In genomic region chr22:28927526-28928089, GRCh38 we compare ENCODE assay signal across 25 cellular contexts. TPM values are rescaled to one million over a fixed set of nuclear protein-coding genes. Genes with fewer than 3 reads are reported as not detected.
DNase-seq lines count a peak whose midpoint lies in the region; ATAC-seq, FAIRE-seq and TF ChIP-seq lines count a peak whose summit lies in the region.
"Had no signal": no experiment of that assay in that cellular context is flagged by ENCODE, and none has a peak within 500 bp of the region (broad histone marks: within the 10 kb centered on the region; RNA-seq: fewer than 3 reads in every experiment).

No MANE protein-coding gene starts in this region.

- no peak overlapping the region for H3K9ac ChIP-seq in K562 (ENCODE audit: insufficient read depth in 1 of 2, low read depth in 2 of 2, low read length in 2 of 2)
- H3K9ac ChIP-seq in neural progenitor cell: no peak overlapping the region
- H3K9ac ChIP-seq: BLaER1 treated with 17β-estradiol and CSF1 and Interleukin-3, amounts not matched to agents 10 nM and 100 nM had no signal

- TF ChIP-seq POLR2A in K562 (conservative IDR thresholded peaks at IDR 0.05) (no peak), spleen (IDR thresholded peaks at IDR 0.05) (no peak)

- peaks cover 9% of the 10 kb centered on the region; the same call in 1 of the 2 replicates for H4K20me1 ChIP-seq in K562 (replicated peaks; ENCODE audit: control insufficient read depth, insufficient read depth, low read length)
- peaks cover 39% of the 10 kb centered on the region for H4K20me1 ChIP-seq in neural progenitor cell (ENCODE audit: low read depth)

- no peak overlapping the region for H3K4me3 ChIP-seq in K562
- no peak overlapping the region for H3K4me3 ChIP-seq in neural progenitor cell
- H3K4me3 ChIP-seq in spleen: no peak overlapping the region
- H3K4me3 ChIP-seq: BLaER1 treated with 17β-estradiol and CSF1 and Interleukin-3, amounts not matched to agents 10 nM and 100 nM had no signal

- POLR2A ChIA-PET in K562 (lab: Yijun Ruan, JAX): interaction anchor here (0.9 to 1.2 kb wide), 2 partner anchors 10 to 16 kb away, joined by 4 to 11 read pairs; no protein-coding TSS in a partner anchor

- H3K9me3 ChIP-seq in K562 (replicated peaks; ENCODE audit: control insufficient read depth, insufficient read depth, low read depth, low read length) (no peaks in the 10 kb centered on the region), neural progenitor cell (ENCODE audit: low read depth) (no peaks in the 10 kb centered on the region), spleen (no peaks in the 10 kb centered on the region)
- H3K9me3 ChIP-seq: BLaER1 treated with 17β-estradiol and CSF1 and Interleukin-3, amounts not matched to agents 10 nM and 100 nM had no signal

- H3K36me3 Mint-ChIP-seq in neural progenitor cell (peaks cover 33% of the 10 kb centered on the region), nephron progenitor cell (ENCODE audit: low read depth) (no peaks in the 10 kb centered on the region)
- H3K36me3 Mint-ChIP-seq: CD8-positive, alpha-beta T cell had no signal

- DNase-seq in NCI-H526 treated with DMSO at 0.1 percent for 48 hours (lab: John Stamatoyannopoulos, UW): peak; percentile 12
- no peak for DNase-seq in NCI-H526 (lab: John Stamatoyannopoulos, UW)
- peak; percentile 78 for DNase-seq in OCI-M1 (lab: John Stamatoyannopoulos, UW)
- peak; percentile 12 to 29 (median 21) for DNase-seq in K562 (ENCODE audit: extremely low read depth in 1 of 4, low spot score in 3 of 4)
- no peak for DNase-seq in neural progenitor cell (ENCODE audit: low spot score)
- DNase-seq in spleen: no peak
- no peak for DNase-seq in left cardiac atrium
- DNase-seq in nephron progenitor cell: no peak
- DNase-seq: Calu3; CD8-positive, alpha-beta T cell; DMS153; GOT3; MM.1S; NCI-H1092; NCI-H1436; NCI-H187 treated with DMSO at 0.1 percent for 48 hours; NCI-H2107; NCI-H2227 treated with DMSO at 0.1 percent for 48 hours; NCI-H510A treated with DMSO at 0.1 percent for 48 hours; NCI-H82; PC-3; Right ventricle myocardium superior had no signal

- 0% methylated on average over 2 of the region's 2 CpGs for WGBS in K562 (ENCODE audit: insufficient coverage, low coverage, missing lambda C conversion rate)
- 58 to 82% (median 69%) methylated on average over 2 of the region's 2 CpGs for WGBS in spleen, 5 donors

- peaks cover 18% of the 10 kb centered on the region for H3F3A ChIP-seq in neural progenitor cell (ENCODE audit: low read depth)

- H3K9me1 ChIP-seq in K562 (ENCODE audit: control insufficient read depth, insufficient read depth, low read length): peaks cover 6% of the 10 kb centered on the region

- CTCF ChIA-PET in K562 (lab: Yijun Ruan, JAX; ENCODE audit: low intra/inter-chr PET ratio): interaction anchor here (0.6 kb wide), 1 partner anchor 70 kb away, joined by 3 read pairs; no protein-coding TSS in a partner anchor

- TF ChIP-seq CTCF in K562 (IDR thresholded peaks at IDR 0.05 in 2 of 3, conservative IDR thresholded peaks at IDR 0.05 in 1 of 3; ENCODE audit: insufficient read depth in 2 of 3, low read depth in 1 of 3, low read length in 3 of 3): no peak
- TF ChIP-seq CTCF in neural progenitor cell (IDR thresholded peaks at IDR 0.05): no peak
- no peak for TF ChIP-seq CTCF in spleen (IDR thresholded peaks at IDR 0.05 in 8 of 11, conservative IDR thresholded peaks at IDR 0.05 in 3 of 11)
- no peak for TF ChIP-seq CTCF in nephron progenitor cell (IDR thresholded peaks at IDR 0.05)

- H3K79me2 ChIP-seq in K562 (ENCODE audit: control insufficient read depth, insufficient read depth, low read length): peaks cover 13% of the 10 kb centered on the region
- H3K79me2 ChIP-seq in neural progenitor cell (ENCODE audit: low read depth): peaks cover 95% of the 10 kb centered on the region

- H3K27me3 Mint-ChIP-seq in neural progenitor cell (ENCODE audit: insufficient read depth, low read depth): peaks cover 5% of the 10 kb centered on the region
- no peaks in the 10 kb centered on the region for H3K27me3 Mint-ChIP-seq in nephron progenitor cell (ENCODE audit: low read depth, poor library complexity)

- H3K4me3 Mint-ChIP-seq in neural progenitor cell (peak overlapping the region; percentile 8), nephron progenitor cell (no peak overlapping the region)
- H3K4me3 Mint-ChIP-seq: CD8-positive, alpha-beta T cell had no signal

- ATAC-seq in K562 (peak; percentile 43; the same call in 2 of the 3 replicates), left cardiac atrium (no peak)
- ATAC-seq: CD8-positive, alpha-beta T cell; PC-3 had no signal

- H3K4me2 ChIP-seq in K562 (ENCODE audit: insufficient read depth, low read length) (peak overlapping the region; percentile 26), neural progenitor cell (no peak overlapping the region)
- H3K4me2 ChIP-seq: BLaER1 treated with 17β-estradiol and CSF1 and Interleukin-3, amounts not matched to agents 10 nM and 100 nM had no signal

- H3K4me1 ChIP-seq in K562 (replicated peaks in 1 of 2; ENCODE audit: control insufficient read depth in 2 of 2, insufficient read depth in 2 of 2, low read length in 2 of 2): peaks cover 3 to 11% of the 10 kb centered on the region in 2 experiments; a peak in 3 of 5 replicates
- peaks cover 55% of the 10 kb centered on the region for H3K4me1 ChIP-seq in neural progenitor cell
- peaks cover 0 to 7% (median under 1%) of the 10 kb centered on the region in 6 donors for H3K4me1 ChIP-seq in spleen

- intact Hi-C loops in K562 (cut with micrococcal nuclease) (no loop called here), spleen (cut with DNase I; ENCODE audit: low total_unique reads) (no loop called here), left cardiac atrium (cut with DNase I) (no loop called here)

- H3K36me3 ChIP-seq in K562 (ENCODE audit: control insufficient read depth, insufficient read depth, low read length) (no peaks in the 10 kb centered on the region), neural progenitor cell (no peaks in the 10 kb centered on the region), spleen (no peaks in the 10 kb centered on the region)
- H3K36me3 ChIP-seq: BLaER1 treated with 17β-estradiol and CSF1 and Interleukin-3, amounts not matched to agents 10 nM and 100 nM had no signal

- in situ Hi-C loops in K562 (cut with MboI): no loop called here

- H3K9me3 Mint-ChIP-seq in neural progenitor cell: no peaks in the 10 kb centered on the region
- H3K9me3 Mint-ChIP-seq in nephron progenitor cell: no peaks in the 10 kb centered on the region
- H3K9me3 Mint-ChIP-seq: CD8-positive, alpha-beta T cell had no signal

- peak overlapping the region; percentile 61 for H3K27ac Mint-ChIP-seq in neural progenitor cell
- no peak overlapping the region for H3K27ac Mint-ChIP-seq in nephron progenitor cell
- H3K27ac Mint-ChIP-seq: CD8-positive, alpha-beta T cell had no signal

- no peak for TF ChIP-seq RAD21 in K562 (CRISPR knock-in tag; conservative IDR thresholded peaks at IDR 0.05 in 1 of 2, IDR thresholded peaks at IDR 0.05 in 1 of 2)

- no peak for TF ChIP-seq EP300 in K562 (IDR thresholded peaks at IDR 0.05; ENCODE audit: low read length)

- H3K27me3 ChIP-seq in K562 (ENCODE audit: control insufficient read depth in 2 of 2, insufficient read depth in 2 of 2, low read length in 2 of 2): no peaks in the 10 kb centered on the region
- H3K27me3 ChIP-seq in neural progenitor cell: no peaks in the 10 kb centered on the region
- no peaks in the 10 kb centered on the region for H3K27me3 ChIP-seq in spleen (replicated peaks in 1 of 7)

- BruUV-seq in K562 (replicated peaks; lab: Mats Ljungman, UMichigan): no TSS peak

- H3K4me1 Mint-ChIP-seq in neural progenitor cell (peaks cover 84% of the 10 kb centered on the region), nephron progenitor cell (peaks cover 85% of the 10 kb centered on the region)

- H2AFZ ChIP-seq in K562 (ENCODE audit: low read depth, low read length) (no peak overlapping the region), neural progenitor cell (replicated peaks) (no peak overlapping the region)

- peak; percentile 69 for FAIRE-seq in K562 (lab: Jason Lieb, UNC)
- FAIRE-seq: G401.6 had no signal

- H3K27ac ChIP-seq in K562 (ENCODE audit: extremely low read depth, low read depth, low read length): no peak overlapping the region
- no peak overlapping the region for H3K27ac ChIP-seq in neural progenitor cell
- H3K27ac ChIP-seq in spleen: no peak overlapping the region
- H3K27ac ChIP-seq: 22Rv1; BLaER1 treated with 17β-estradiol and CSF1 and Interleukin-3, amounts not matched to agents 10 nM and 100 nM had no signal

TF ChIP-seq in K562, 482 proteins besides CTCF, POLR2A, EP300 and RAD21 (continues in another document):
- TF ChIP-seq HLTF (IDR thresholded peaks at IDR 0.05) (no peak), TCF15 (CRISPR knock-in tag; IDR thresholded peaks at IDR 0.05) (no peak), JUNB (CRISPR knock-in tag; conservative IDR thresholded peaks at IDR 0.05) (no peak), NFE2 (IDR thresholded peaks at IDR 0.05; ENCODE audit: low read depth) (peak; percentile 65), NR2C1 (IDR thresholded peaks at IDR 0.05) (no peak), NR2C1 (tag; IDR thresholded peaks at IDR 0.05) (no peak), MAFF (IDR thresholded peaks at IDR 0.05; ENCODE audit: low read length) (peak; percentile 51)

RNA-seq across cellular contexts. Expression of gene ZNRF3, which starts 44.2 kb away (rescaled TPM):
- 2.4 and 5.4 TPM in 2 replicates for total RNA-seq in K562 (2011; cell fraction: chromatin; rRNA removed; ENCODE audit: low replicate concordance)
- 7.5 and 8.0 TPM in 2 replicates for total RNA-seq in K562 (2011; cell fraction: nucleolus; rRNA removed)
- 4.6 and 5.8 TPM in 2 replicates for total RNA-seq in K562 (2011; cell fraction: nucleoplasm; rRNA removed)
- total RNA-seq in K562 (2014; rRNA removed) (2.6 and 3.5 TPM in 2 replicates), K562 (2014; rRNA removed; fragmentation: Illumina TruSeq; extraction: Trizol) (1.5 and 1.6 TPM in 2 replicates), K562 (2015; rRNA removed; fragmentation: Illumina TruSeq; extraction: Trizol) (2.0 and 2.3 TPM in 2 replicates), K562 (2021) (5.9 and 6.1 TPM in 2 replicates), neural progenitor cell (ENCODE audit: low replicate concordance) (4.1 and 12.0 TPM in 2 replicates), spleen (1 to 10 TPM; 1.9 to 4.5 (median 3.4) TPM), left cardiac atrium (1 to 10 TPM; 5.2 to 6.6 TPM)
- polyA plus RNA-seq in K562 (2011; rRNA removed) (1.0 and 1.1 TPM in 2 replicates), K562 (2014; fragmentation: Illumina TruSeq; extraction: Trizol) (1.7 and 2.4 TPM in 2 replicates), K562 (2014; fragmentation: Nextera tagmentation; extraction: Ambion mirVana) (under 1 TPM; 0.41 to 0.58 TPM), K562 (2014; rRNA removed) (2.9 and 4.2 TPM in 2 replicates), spleen (under 1 TPM; 0.15 to 0.51 (median 0.30) TPM)
- polyA plus RNA-seq in K562 (2011; cell fraction: cytosol; rRNA removed): 1.3 and 3.8 TPM in 2 replicates
- 1.4 and 3.9 TPM in 2 replicates for polyA plus RNA-seq in K562 (2011; cell fraction: nucleus; rRNA removed)
- polyA plus RNA-seq in K562 (2012): 1.9 and 2.3 TPM in 2 replicates
- polyA minus RNA-seq in K562 (2011; rRNA and poly(A)+ RNA removed): 1.3 and 1.4 TPM in 2 replicates
- polyA minus RNA-seq in K562 (2011; cell fraction: cytosol; rRNA and poly(A)+ RNA removed): 2.4 and 3.9 TPM in 2 replicates
- polyA minus RNA-seq in K562 (2011; cell fraction: nucleus; rRNA and poly(A)+ RNA removed): 1.6 and 2.0 TPM in 2 replicates

Comparison
In these comparisons a context has a peak if more than half of its experiments do, and no peak if none do; other contexts are left out.
1. DNase-seq: peak in NCI-H526 treated with DMSO at 0.1 percent for 48 hours (single experiment), OCI-M1 (single experiment) and K562 (4 of 4); none in NCI-H526 (0 of 2), neural progenitor cell (single experiment), spleen (single experiment), left cardiac atrium (single experiment) and nephron progenitor cell (single experiment).